Comparison of ENCODE assay signal across 10 cellular contexts in genomic region chr11:45852712-45853101, GRCh38. TPM values are rescaled to one million over a fixed set of nuclear protein-coding genes. Genes with fewer than 3 reads are reported as not detected.
DNase-seq lines count a peak whose midpoint lies in the region; ATAC-seq and TF ChIP-seq lines count a peak whose summit lies in the region.
"Had no signal": no experiment of that assay in that cellular context is flagged by ENCODE, and none has a peak within 500 bp of the region (broad histone marks: within the 10 kb centered on the region; RNA-seq: fewer than 3 reads in every experiment).

No MANE protein-coding gene starts in this region.

- H3K27ac ChIP-seq in KMS-11: peak overlapping the region; percentile 9; the same call in 1 of the 2 replicates

- peaks cover 54% of the 10 kb centered on the region; the same call in 1 of the 2 replicates for H3K79me2 ChIP-seq in KMS-11 (ENCODE audit: insufficient read depth, low read depth)

- peak overlapping the region; percentile 32 for H3K4me2 ChIP-seq in KMS-11

- no peak overlapping the region for H3K4me3 ChIP-seq in KMS-11 (IDR thresholded peaks at IDR 0.05; ENCODE audit: insufficient read depth, low read depth, low read length)

- peaks cover 15% of the 10 kb centered on the region for H3K36me3 Mint-ChIP-seq in activated CD8-positive, alpha-beta T cell treated with anti-CD3 and anti-CD28 coated beads, Interleukin-2, amount 10 ng/mL, durations not matched to agents 7 days and 5 days (ENCODE audit: low read depth)

- H2AFZ ChIP-seq in KMS-11 (ENCODE audit: low read depth): no peak overlapping the region

- H4K20me1 ChIP-seq in KMS-11 (ENCODE audit: insufficient read depth): no peaks in the 10 kb centered on the region

- POLR2A ChIA-PET in activated CD8-positive, alpha-beta T cell treated with anti-CD3 and anti-CD28 coated beads, Interleukin-2, amount 10 ng/mL, durations not matched to agents 7 days and 5 days (lab: Charles Lee): no interaction called here

- no peak for TF ChIP-seq CTCF in KMS-11 (conservative IDR thresholded peaks at IDR 0.05; ENCODE audit: low read depth, low read length)

- intact Hi-C loops in left cardiac atrium (cut with DNase I): no loop called here

- peaks cover 61% of the 10 kb centered on the region for H3K4me1 ChIP-seq in KMS-11 (ENCODE audit: low read depth, poor library complexity, severe bottlenecking)

- H3K4me3 Mint-ChIP-seq in stimulated activated naive CD8-positive, alpha-beta T cell treated with anti-CD3 and anti-CD28 coated beads, Interleukin-15, amount 100 ng/mL, for 72 hours: no peak overlapping the region
- H3K4me3 Mint-ChIP-seq in activated CD8-positive, alpha-beta T cell treated with anti-CD3 and anti-CD28 coated beads, Interleukin-2, amount 10 ng/mL, durations not matched to agents 7 days and 5 days: no peak overlapping the region
- H3K4me3 Mint-ChIP-seq: central memory CD8-positive, alpha-beta T cell; immature natural killer cell had no signal

- peaks cover 46% of the 10 kb centered on the region for H3K4me1 Mint-ChIP-seq in stimulated activated naive CD8-positive, alpha-beta T cell treated with anti-CD3 and anti-CD28 coated beads, Interleukin-15, amount 100 ng/mL, for 72 hours
- peaks cover 22% of the 10 kb centered on the region for H3K4me1 Mint-ChIP-seq in activated CD8-positive, alpha-beta T cell treated with anti-CD3 and anti-CD28 coated beads, Interleukin-2, amount 10 ng/mL, durations not matched to agents 7 days and 5 days (ENCODE audit: low read depth)

- H3K27me3 ChIP-seq in KMS-11 (ENCODE audit: insufficient read depth, low read depth): no peaks in the 10 kb centered on the region

- DNase-seq in stimulated activated naive CD8-positive, alpha-beta T cell treated with anti-CD3 and anti-CD28 coated beads, Interleukin-15, amount 100 ng/mL, for 72 hours: no peak
- no peak for DNase-seq in stimulated activated naive CD8-positive, alpha-beta T cell treated with anti-CD3 and anti-CD28 coated beads, Interleukin-15, Interleukin-2, amounts not matched to agents 100 U/mL and 50 U/mL, for 24 hours
- DNase-seq in left cardiac atrium (peak; percentile 52), DMS53 treated with DMSO at 0.1 percent for 48 hours (lab: John Stamatoyannopoulos, UW; ENCODE audit: unreplicated experiment) (no peak), NCI-H146 treated with DMSO at 0.1 percent for 48 hours (lab: John Stamatoyannopoulos, UW; ENCODE audit: unreplicated experiment) (no peak)
- no peak for DNase-seq in activated CD8-positive, alpha-beta T cell treated with anti-CD3 and anti-CD28 coated beads, Interleukin-2, amount 10 ng/mL, durations not matched to agents 7 days and 5 days
- DNase-seq: immature natural killer cell had no signal

- no peak overlapping the region for H3K9ac ChIP-seq in KMS-11

- no peaks in the 10 kb centered on the region for H3K9me3 Mint-ChIP-seq in stimulated activated naive CD8-positive, alpha-beta T cell treated with anti-CD3 and anti-CD28 coated beads, Interleukin-15, amount 100 ng/mL, for 72 hours
- no peaks in the 10 kb centered on the region for H3K9me3 Mint-ChIP-seq in activated CD8-positive, alpha-beta T cell treated with anti-CD3 and anti-CD28 coated beads, Interleukin-2, amount 10 ng/mL, durations not matched to agents 7 days and 5 days (ENCODE audit: insufficient read depth)
- H3K9me3 Mint-ChIP-seq: central memory CD8-positive, alpha-beta T cell; immature natural killer cell had no signal

- H3K27ac Mint-ChIP-seq in stimulated activated naive CD8-positive, alpha-beta T cell treated with anti-CD3 and anti-CD28 coated beads, Interleukin-15, amount 100 ng/mL, for 72 hours: peak overlapping the region in 1 of 2 donors; percentile 59
- H3K27ac Mint-ChIP-seq in activated CD8-positive, alpha-beta T cell treated with anti-CD3 and anti-CD28 coated beads, Interleukin-2, amount 10 ng/mL, durations not matched to agents 7 days and 5 days: no peak overlapping the region
- H3K27ac Mint-ChIP-seq: immature natural killer cell had no signal

- H3K36me3 ChIP-seq in KMS-11 (ENCODE audit: insufficient read depth): no peaks in the 10 kb centered on the region

- no peaks in the 10 kb centered on the region for H3K27me3 Mint-ChIP-seq in stimulated activated naive CD8-positive, alpha-beta T cell treated with anti-CD3 and anti-CD28 coated beads, Interleukin-15, amount 100 ng/mL, for 72 hours
- no peaks in the 10 kb centered on the region for H3K27me3 Mint-ChIP-seq in activated CD8-positive, alpha-beta T cell treated with anti-CD3 and anti-CD28 coated beads, Interleukin-2, amount 10 ng/mL, durations not matched to agents 7 days and 5 days (ENCODE audit: low read depth)
- H3K27me3 Mint-ChIP-seq: central memory CD8-positive, alpha-beta T cell had no signal

- peak; percentile 36 for ATAC-seq in stimulated activated naive CD8-positive, alpha-beta T cell treated with anti-CD3 and anti-CD28 coated beads, Interleukin-15, amount 100 ng/mL, for 72 hours
- no peak for ATAC-seq in stimulated activated naive CD8-positive, alpha-beta T cell treated with anti-CD3 and anti-CD28 coated beads, Interleukin-15, Interleukin-2, amounts not matched to agents 100 U/mL and 50 U/mL, for 24 hours
- ATAC-seq in left cardiac atrium (peak; percentile 71 to 73), HG03280 (IDR thresholded peaks at IDR 0.05; ENCODE audit: unreplicated experiment) (no peak)
- no peak for ATAC-seq in activated CD8-positive, alpha-beta T cell treated with anti-CD3 and anti-CD28 coated beads, Interleukin-2, amount 10 ng/mL, durations not matched to agents 7 days and 5 days

- CTCF ChIA-PET in activated CD8-positive, alpha-beta T cell treated with anti-CD3 and anti-CD28 coated beads, Interleukin-2, amount 10 ng/mL, durations not matched to agents 7 days and 5 days (lab: Charles Lee): no interaction called here

RNA-seq across cellular contexts. Expression of gene CRY2, which starts 5.4 kb away (rescaled TPM):
- 10 to 100 TPM; 59.2 to 62.9 TPM for total RNA-seq in left cardiac atrium
- 10 to 100 TPM; 24.4 to 28.1 TPM for total RNA-seq in activated CD8-positive, alpha-beta T cell treated with anti-CD3 and anti-CD28 coated beads, Interleukin-2, amount 10 ng/mL, durations not matched to agents 7 days and 5 days

RNA-seq across cellular contexts. Expression of gene MAPK8IP1, which starts 32.7 kb away (rescaled TPM):
- 1 to 10 TPM; 5.0 to 6.9 TPM for total RNA-seq in left cardiac atrium
- total RNA-seq in activated CD8-positive, alpha-beta T cell treated with anti-CD3 and anti-CD28 coated beads, Interleukin-2, amount 10 ng/mL, durations not matched to agents 7 days and 5 days: 1 to 10 TPM in 1 of 2 experiments, under 1 TPM in 1; 0.95 to 1.3 TPM

RNA-seq across cellular contexts. Expression of gene SLC35C1, which starts 47.8 kb away (rescaled TPM):
- 10 to 100 TPM; 12.4 to 13.3 TPM for total RNA-seq in left cardiac atrium
- 10 to 100 TPM; 21.8 to 23.5 TPM for total RNA-seq in activated CD8-positive, alpha-beta T cell treated with anti-CD3 and anti-CD28 coated beads, Interleukin-2, amount 10 ng/mL, durations not matched to agents 7 days and 5 days

RNA-seq across cellular contexts. Expression of gene FREY1, which starts 54.4 kb away (rescaled TPM):
- under 1 TPM; 0.47 to 0.50 TPM for total RNA-seq in left cardiac atrium
- total RNA-seq in activated CD8-positive, alpha-beta T cell treated with anti-CD3 and anti-CD28 coated beads, Interleukin-2, amount 10 ng/mL, durations not matched to agents 7 days and 5 days: 1 to 10 TPM; 2.1 TPM

Comparison
In these comparisons a context has a peak if more than half of its experiments do, and no peak if none do; other contexts are left out.
1. ATAC-seq: peak in stimulated activated naive CD8-positive, alpha-beta T cell treated with anti-CD3 and anti-CD28 coated beads, Interleukin-15, amount 100 ng/mL, for 72 hours (single experiment) and left cardiac atrium (2 of 2); none in stimulated activated naive CD8-positive, alpha-beta T cell treated with anti-CD3 and anti-CD28 coated beads, Interleukin-15, Interleukin-2, amounts not matched to agents 100 U/mL and 50 U/mL, for 24 hours (single experiment), HG03280 (single experiment) and activated CD8-positive, alpha-beta T cell treated with anti-CD3 and anti-CD28 coated beads, Interleukin-2, amount 10 ng/mL, durations not matched to agents 7 days and 5 days (single experiment).